Comparison of ENCODE assay signal across 21 cellular contexts in genomic region chr4:114606240-114606639, GRCh38. TPM values are rescaled to one million over a fixed set of nuclear protein-coding genes. Genes with fewer than 3 reads are reported as not detected.
DNase-seq lines count a peak whose midpoint lies in the region.
"Had no signal": no experiment of that assay in that cellular context is flagged by ENCODE, and none has a peak within 500 bp of the region (broad histone marks: within the 10 kb centered on the region; RNA-seq: fewer than 3 reads in every experiment).

No MANE protein-coding gene starts in this region.

- H3K27ac ChIP-seq in epithelial cell of prostate (no peak overlapping the region), temporal lobe (ENCODE audit: low read depth, low read length) (peak overlapping the region; percentile 54)
- H3K27ac ChIP-seq: 22Rv1; ascending aorta; BLaER1 treated with 17β-estradiol and CSF1 and Interleukin-3, amounts not matched to agents 10 nM and 100 nM; psoas muscle had no signal

- peak in 2 of 3 experiments; percentile 52 to 86 for DNase-seq in NCI-H1417 (lab: John Stamatoyannopoulos, UW)
- DNase-seq in NCI-H1417 treated with DMSO at 0.1 percent for 48 hours (lab: John Stamatoyannopoulos, UW): no peak
- peak; percentile 42 for DNase-seq in NCI-H510A (lab: John Stamatoyannopoulos, UW)
- DNase-seq in epithelial cell of prostate (ENCODE audit: low read depth, low spot score): peak; percentile 5
- no peak for DNase-seq in NCI-H1694 treated with DMSO at 0.1 percent for 48 hours (lab: John Stamatoyannopoulos, UW)
- no peak for DNase-seq in cerebellum (ENCODE audit: low spot score)
- DNase-seq in activated CD4-positive, alpha-beta T cell treated with anti-CD3 and anti-CD28 coated beads for 48 hours: no peak
- DNase-seq: activated CD8-positive, alpha-beta memory T cell treated with anti-CD3 and anti-CD28 coated beads for 24 hours; activated gamma-delta T cell treated with Interleukin-2 at 50 U/mL for 16 hours; EL; KG1; left ventricle myocardium superior; naive thymus-derived CD4-positive, alpha-beta T cell; NCI-H2171; OCI-M1; psoas muscle; stimulated activated CD4-positive, alpha-beta T cell treated with anti-CD3 and anti-CD28 coated beads, Interleukin-12 subunit alpha, Interleukin-12 subunit beta, amount 100 ng/mL, for 4 hours had no signal

RNA-seq across cellular contexts. Expression of gene UGT8, which starts 7.6 kb away (rescaled TPM):
- 4.9 TPM for total RNA-seq in temporal lobe
- total RNA-seq in cerebellum: 11.3 TPM
- total RNA-seq: ascending aorta had no signal

Comparison
In these comparisons a context has a peak if more than half of its experiments do, and no peak if none do; other contexts are left out.
1. DNase-seq: peak in NCI-H1417 (2 of 3), NCI-H510A (single experiment) and epithelial cell of prostate (single experiment); none in NCI-H1417 treated with DMSO at 0.1 percent for 48 hours (single experiment), NCI-H1694 treated with DMSO at 0.1 percent for 48 hours (single experiment), cerebellum (single experiment) and activated CD4-positive, alpha-beta T cell treated with anti-CD3 and anti-CD28 coated beads for 48 hours (single experiment).